Comparison of ENCODE assay signal across 8 cellular contexts in the genomic region with DNA sequence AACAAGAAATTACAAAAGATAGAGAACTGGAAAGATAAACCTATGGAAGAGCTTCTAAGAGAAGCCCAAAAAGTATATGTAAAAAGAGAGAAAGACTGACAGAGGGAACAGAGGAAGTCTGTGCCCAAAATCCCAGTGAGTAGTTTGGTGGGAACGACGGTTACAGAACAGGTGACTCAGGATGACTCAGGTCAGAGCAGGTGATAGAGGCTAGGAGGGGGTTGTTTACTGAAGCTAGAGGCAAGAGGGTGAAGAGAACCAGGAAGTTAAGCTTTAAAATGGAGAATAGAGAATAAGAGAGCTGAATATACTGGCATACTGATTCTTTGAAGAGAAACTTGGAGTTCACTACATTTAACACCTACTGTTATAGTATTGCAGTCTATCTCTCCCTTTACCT.
DNase-seq lines count a peak whose midpoint lies in the region; ATAC-seq and TF ChIP-seq lines count a peak whose summit lies in the region.
"Not testable (repeated sequence)": the region's sequence is repeated elsewhere in the genome, so short reads cannot be mapped to it uniquely, and the experiment has no call there.

No MANE protein-coding gene starts in this region.

- not testable (repeated sequence) for TF ChIP-seq POLR2A in transverse colon (IDR thresholded peaks at IDR 0.05)

- H3K79me2 ChIP-seq in OCI-LY1 (ENCODE audit: insufficient read depth, low read length): not testable (repeated sequence)

- peak; percentile 68 for DNase-seq in Caki2 (ENCODE audit: low read depth)
- peak in 2 of 3 experiments; percentile 17 to 32 for DNase-seq in NCI-H1417 (lab: John Stamatoyannopoulos, UW)
- not testable (repeated sequence) for DNase-seq in activated B cell treated with CpG ODN at 0.5 μM for 24 hours
- peak; percentile 50 for DNase-seq in epithelial cell of prostate (ENCODE audit: low read depth, low spot score)
- peak in 1 of 2 donors; percentile 63 for DNase-seq in left colon
- DNase-seq in transverse colon: peak; percentile 28

- H3K27me3 Mint-ChIP-seq in activated B cell treated with CpG ODN at 0.5 μM for 24 hours: peaks cover 10% of the 10 kb centered on the region

- not testable (repeated sequence) for H4K20me1 ChIP-seq in OCI-LY1 (ENCODE audit: insufficient read depth, low read length)

- POLR2A ChIA-PET in activated B cell treated with CpG ODN at 0.5 μM for 24 hours (lab: Charles Lee): interaction anchor here (0.6 kb wide), 1 partner anchor 525 kb away, joined by 3 read pairs; no protein-coding TSS in a partner anchor

- in situ Hi-C loops in Caki2 (cut with HindIII; ENCODE audit: low pct_unique_long_range_greater_than_20kb, low sequenced_read_pairs): not testable (repeated sequence)
- in situ Hi-C loops in transverse colon (cut with MboI; ENCODE audit: low pct_ligation_motif_present in 1 of 4, low pct_unique_long_range_greater_than_20kb in 1 of 4, low sequenced_read_pairs in 3 of 4): loop anchor here in 2 of 4 donors (25.0 kb wide), 2 partner anchors 129 to 229 kb away; partner anchors contain the start of gene SYT2 (in 1 of the 2)

- ATAC-seq in activated B cell treated with CpG ODN at 0.5 μM for 24 hours (ENCODE audit: low read depth) (peak; percentile 36), left colon (peak; percentile 86)

- not testable (repeated sequence) for H3K9ac ChIP-seq in HUES48 (ENCODE audit: low read depth, low read length)
- H3K9ac ChIP-seq in OCI-LY1 (ENCODE audit: low read length): peak overlapping the region; percentile 36; the same call in 1 of the 2 replicates

- H3K27me3 ChIP-seq in HUES48 (ENCODE audit: control insufficient read depth, insufficient read depth, low read length); OCI-LY1 (ENCODE audit: insufficient read depth, low read length); transverse colon: not testable (repeated sequence)

- H3K36me3 Mint-ChIP-seq in activated B cell treated with CpG ODN at 0.5 μM for 24 hours (ENCODE audit: low read depth): not testable (repeated sequence)

- intact Hi-C loops in activated B cell treated with CpG ODN at 0.5 μM for 24 hours (cut with micrococcal nuclease) (loop anchor here (5.0 kb wide), 1 partner anchor 134 kb away; no protein-coding TSS in a partner anchor), transverse colon (cut with DNase I; ENCODE audit: low total_unique reads) (loop anchor here (10.0 kb wide), 1 partner anchor 151 kb away; no protein-coding TSS in a partner anchor)
- intact Hi-C loops in left colon (cut with DNase I, micrococcal nuclease): not testable (repeated sequence)

- 22 to 47% methylated on average over 2 of the region's 2 CpGs for WGBS in transverse colon (ENCODE audit: low coverage in 1 of 2), 2 donors

- peak overlapping the region; percentile 58 for H3K4me2 ChIP-seq in OCI-LY1 (ENCODE audit: low read length)

- H3K4me1 ChIP-seq in HUES48 (ENCODE audit: control insufficient read depth, insufficient read depth, low read length) (peaks cover 11% of the 10 kb centered on the region), OCI-LY1 (ENCODE audit: insufficient read depth, low read length, severe bottlenecking) (peaks cover 53% of the 10 kb centered on the region), transverse colon (peaks cover 0 to 19% (median 5%) of the 10 kb centered on the region in 4 donors)

- not testable (repeated sequence) for TF ChIP-seq EP300 in transverse colon (IDR thresholded peaks at IDR 0.05; ENCODE audit: low read depth)

- not testable (repeated sequence) for H3K9me2 ChIP-seq in OCI-LY1 (ENCODE audit: low read depth, low read length)

- H3K4me3 Mint-ChIP-seq in activated B cell treated with CpG ODN at 0.5 μM for 24 hours: peak overlapping the region; percentile 37

- not testable (repeated sequence) for H3K4me3 ChIP-seq in HUES48 (ENCODE audit: low read depth, low read length); transverse colon
- H3K4me3 ChIP-seq in OCI-LY1 (ENCODE audit: low read depth, low read length, poor library complexity, severe bottlenecking): peak overlapping the region; percentile 19

- not testable (repeated sequence) for H3K9me3 ChIP-seq in HUES48 (ENCODE audit: control insufficient read depth, insufficient read depth, low read length); OCI-LY1 (ENCODE audit: low read length); transverse colon

- not testable (repeated sequence) for H3F3A ChIP-seq in OCI-LY1 (ENCODE audit: insufficient read depth, low read length)

- H3K27ac ChIP-seq in HUES48 (ENCODE audit: low read depth, low read length) (peak overlapping the region; percentile 12), OCI-LY1 (ENCODE audit: low read depth, low read length, poor library complexity, severe bottlenecking) (peak overlapping the region; percentile 88), epithelial cell of prostate (peak overlapping the region; percentile 43), transverse colon (peak overlapping the region; percentile 11 to 57 (median 38))

- H3K27ac Mint-ChIP-seq in activated B cell treated with CpG ODN at 0.5 μM for 24 hours: not testable (repeated sequence)

- H3K4me1 Mint-ChIP-seq in activated B cell treated with CpG ODN at 0.5 μM for 24 hours: peaks cover 46% of the 10 kb centered on the region

- H3K36me3 ChIP-seq in HUES48 (ENCODE audit: control insufficient read depth, insufficient read depth, low read length); OCI-LY1 (ENCODE audit: insufficient read depth, low read length); transverse colon: not testable (repeated sequence)

- not testable (repeated sequence) for H2AFZ ChIP-seq in OCI-LY1 (ENCODE audit: low read length)

- CTCF ChIA-PET in activated B cell treated with CpG ODN at 0.5 μM for 24 hours (lab: Charles Lee): interaction anchor here (0.8 kb wide), 1 partner anchor 18 kb away, joined by 4 read pairs; no protein-coding TSS in a partner anchor

- not testable (repeated sequence) for H3K9me3 Mint-ChIP-seq in activated B cell treated with CpG ODN at 0.5 μM for 24 hours

- not testable (repeated sequence) for TF ChIP-seq CTCF in OCI-LY1 (IDR thresholded peaks at IDR 0.05; ENCODE audit: low read length); activated B cell treated with CpG ODN at 0.5 μM for 24 hours (IDR thresholded peaks at IDR 0.05); transverse colon (IDR thresholded peaks at IDR 0.05)

Comparison
In these comparisons a context has a peak if more than half of its experiments do, and no peak if none do; other contexts are left out.
1. H3K27ac ChIP-seq: peak in every context shown above with its lines; median percentile 88 in OCI-LY1; 43 in epithelial cell of prostate; 38 in transverse colon; 12 in HUES48.